In the genomic region with DNA sequence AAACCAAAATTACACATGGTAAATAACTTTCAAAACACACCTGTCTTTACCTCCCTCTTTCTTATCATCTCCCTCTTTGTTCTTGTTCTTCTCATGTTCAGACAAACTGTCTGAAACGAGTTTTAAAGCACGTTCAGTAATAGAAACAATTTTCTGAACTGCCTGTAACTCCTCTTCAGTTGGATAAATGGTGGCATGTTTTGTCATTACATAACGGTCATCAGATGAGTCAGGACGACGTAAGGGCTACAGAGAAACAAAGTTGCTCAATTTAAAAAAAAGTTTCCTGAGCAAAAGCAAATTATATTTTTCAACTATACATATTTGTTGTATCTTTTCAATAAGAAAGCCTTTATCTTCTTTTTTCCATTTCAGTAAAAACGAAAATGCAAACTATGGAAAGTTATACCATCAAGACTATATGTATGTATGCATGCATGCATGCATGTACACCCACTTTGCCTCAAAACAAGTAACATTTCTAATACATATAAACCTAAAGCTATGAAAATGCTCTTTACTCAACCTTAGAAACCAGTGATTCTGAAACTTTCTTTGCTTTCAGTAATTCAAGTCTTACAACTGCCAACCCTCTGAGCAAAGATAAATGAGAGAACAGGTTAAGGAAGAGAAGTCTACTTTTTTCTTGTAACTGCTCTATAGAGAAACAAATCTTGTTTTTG, we compare ENCODE assay signal across 10 cellular contexts. TPM values are rescaled to one million over a fixed set of nuclear protein-coding genes. Genes with fewer than 3 reads are reported as not detected.
A peak's percentile ranks its signal among the peaks of the same experiment; 100 is the strongest.
DNase-seq lines count a peak whose midpoint lies in the region; ATAC-seq and TF ChIP-seq lines count a peak whose summit lies in the region.
"Had no signal": no experiment of that assay in that cellular context is flagged by ENCODE, and none has a peak within 500 bp of the region (broad histone marks: within the 10 kb centered on the region; RNA-seq: fewer than 3 reads in every experiment).

No MANE protein-coding gene starts in this region.

- H3K4me3 Mint-ChIP-seq in GM23338, result no peak overlapping the region

- H3K4me1 ChIP-seq in IMR-90 (ENCODE audit: control insufficient read depth, insufficient read depth, low read length) (peaks cover 10% of the 10 kb centered on the region), adrenal gland (replicated peaks in 1 of 2) (peaks cover 10 to 26% of the 10 kb centered on the region in 2 donors), mesenchymal stem cell (ENCODE audit: control insufficient read depth, insufficient read depth, low read depth, low read length) (peaks cover 4% of the 10 kb centered on the region), HAP-1 (no peaks in the 10 kb centered on the region), GM23338 (ENCODE audit: insufficient read depth) (no peaks in the 10 kb centered on the region)

- H2BK20ac ChIP-seq in IMR-90 (ENCODE audit: low read depth, low read length), result no peak overlapping the region

- H3K9me2 ChIP-seq in GM23338 (ENCODE audit: insufficient read depth), result no peaks in the 10 kb centered on the region

- TF ChIP-seq CTCF in IMR-90 (conservative IDR thresholded peaks at IDR 0.05; ENCODE audit: low read depth, low read length), result no peak
- TF ChIP-seq CTCF in adrenal gland (IDR thresholded peaks at IDR 0.05), result no peak
- TF ChIP-seq CTCF in GM23338 (conservative IDR thresholded peaks at IDR 0.05; ENCODE audit: low read depth in 2 of 2), result no peak

- no peak overlapping the region for H2BK12ac ChIP-seq in mesenchymal stem cell (ENCODE audit: low read length in 2 of 2)

- POLR2A ChIA-PET in IMR-90 (lab: Charles Lee; ENCODE audit: unreplicated experiment), result no interaction called here

- no peak overlapping the region for H2AK9ac ChIP-seq in IMR-90 (replicated peaks; ENCODE audit: low read depth, low read length, poor library complexity)

- CTCF ChIA-PET in IMR-90 (lab: Yijun Ruan, JAX), result interaction anchor here (0.6 kb wide), 1 partner anchor 510 kb away, joined by 3 read pairs; no protein-coding TSS in a partner anchor

- ATAC-seq in IMR-90 (ENCODE audit: low read depth) (0 out of 2 replicates have a peak, but pooled peaks have one; percentile 38), GM23338 (no peak)

- no peaks in the 10 kb centered on the region for H3F3A ChIP-seq in GM23338 (replicated peaks; ENCODE audit: low read depth)

- no peak overlapping the region for H3K27ac Mint-ChIP-seq in GM23338

- peak overlapping the region; percentile 3; the same call in 1 of the 2 replicates for H3K23ac ChIP-seq in IMR-90 (ENCODE audit: low read depth, low read length)
- H3K23ac ChIP-seq in mesenchymal stem cell (ENCODE audit: low read length in 2 of 2), result no peak overlapping the region

- H3K79me1 ChIP-seq in IMR-90 (ENCODE audit: low read depth in 1 of 2, low read length in 2 of 2) (peaks cover 8 to 36% of the 10 kb centered on the region in 2 experiments; a peak in 3 of 4 replicates), mesenchymal stem cell (replicated peaks; ENCODE audit: low read length, poor library complexity, severe bottlenecking) (peaks cover 12% of the 10 kb centered on the region)

- peaks cover 57% of the 10 kb centered on the region for H3K36me3 Mint-ChIP-seq in GM23338 (ENCODE audit: low read depth)

- intact Hi-C loops in IMR-90 (cut with micrococcal nuclease) (loop anchor here (5.0 kb wide), 1 partner anchor 156 kb away; no protein-coding TSS in a partner anchor), adrenal gland (cut with DNase I) (no loop called here)

- BruUV-seq in IMR-90 (replicated peaks; lab: Mats Ljungman, UMichigan), result no TSS peak

- H3K36me3 ChIP-seq in IMR-90 (ENCODE audit: control insufficient read depth, insufficient read depth, low read length), result peaks cover 23% of the 10 kb centered on the region
- H3K36me3 ChIP-seq in adrenal gland (replicated peaks in 1 of 2), result peaks cover 0 to 40% of the 10 kb centered on the region in 2 donors
- peaks cover 10 to 87% of the 10 kb centered on the region in 2 experiments for H3K36me3 ChIP-seq in mesenchymal stem cell (ENCODE audit: control insufficient read depth in 1 of 2, insufficient read depth in 2 of 2, low read depth in 1 of 2, low read length in 2 of 2)
- H3K36me3 ChIP-seq in HAP-1 (replicated peaks), result peaks cover 80% of the 10 kb centered on the region
- peaks cover 52% of the 10 kb centered on the region for H3K36me3 ChIP-seq in GM23338 (ENCODE audit: insufficient read depth)

- H3K56ac ChIP-seq in IMR-90 (ENCODE audit: extremely low read depth, insufficient read depth, low read length), result no peak overlapping the region

- H2BK5ac ChIP-seq in IMR-90 (ENCODE audit: low read depth, low read length, poor library complexity, severe bottlenecking) (peak overlapping the region; percentile 64), mesenchymal stem cell (ENCODE audit: low read depth, low read length, poor library complexity, severe bottlenecking) (no peak overlapping the region)

- no peak overlapping the region for H3K27ac ChIP-seq in IMR-90 (ENCODE audit: insufficient read depth, low read length)
- peak overlapping the region; percentile 27 to 78 (median 59) for H3K27ac ChIP-seq in adrenal gland
- H3K27ac ChIP-seq in mesenchymal stem cell (ENCODE audit: low read length, poor library complexity, severe bottlenecking), result no peak overlapping the region
- no peak overlapping the region for H3K27ac ChIP-seq in GM23338 (ENCODE audit: low read depth)

- TF ChIP-seq RAD21 in IMR-90 (IDR thresholded peaks at IDR 0.05; ENCODE audit: low read length), result no peak

- no CpG with 5 or more reads among the region's 6 CpGs for WGBS in IMR-90 (ENCODE audit: extremely low coverage in 2 of 2, insufficient read length in 1 of 2), 2 experiments
- WGBS in adrenal gland, 4 donors, result 33 to 56% (median 43%) methylated on average over 6 of the region's 6 CpGs
- 94% methylated on average over 2 of the region's 6 CpGs for WGBS in mesenchymal stem cell

- no peak for TF ChIP-seq POLR2A in IMR-90 (IDR thresholded peaks at IDR 0.05; ENCODE audit: low read depth, low read length)
- TF ChIP-seq POLR2A in adrenal gland (IDR thresholded peaks at IDR 0.05), result peak in 1 of 2 donors; percentile 58

- H4K91ac ChIP-seq in IMR-90 (ENCODE audit: insufficient read depth, low read depth, low read length), result no peak overlapping the region
- H4K91ac ChIP-seq in mesenchymal stem cell (ENCODE audit: low read length), result no peak overlapping the region

- no peak overlapping the region for H3K9ac ChIP-seq in IMR-90 (ENCODE audit: low read depth, low read length)
- H3K9ac ChIP-seq in mesenchymal stem cell (ENCODE audit: low read length), result peak overlapping the region; percentile 57

- H2AK5ac ChIP-seq in IMR-90 (ENCODE audit: low read depth, low read length) (no peak overlapping the region), mesenchymal stem cell (ENCODE audit: low read length, severe bottlenecking) (no peak overlapping the region)

- H4K20me1 ChIP-seq in IMR-90 (ENCODE audit: insufficient read depth, low read length), result peaks cover 8% of the 10 kb centered on the region; the same call in 1 of the 2 replicates
- peaks cover 3% of the 10 kb centered on the region; the same call in 1 of the 2 replicates for H4K20me1 ChIP-seq in GM23338 (replicated peaks; ENCODE audit: insufficient read depth)

- H2BK120ac ChIP-seq in IMR-90 (ENCODE audit: low read depth, low read length), result no peak overlapping the region
- H2BK120ac ChIP-seq in mesenchymal stem cell (ENCODE audit: low read depth, low read length), result no peak overlapping the region

- H4K5ac ChIP-seq in IMR-90 (ENCODE audit: low read depth, low read length), result no peak overlapping the region

- H3K9me3 ChIP-seq in IMR-90 (ENCODE audit: control insufficient read depth, insufficient read depth, low read length) (no peaks in the 10 kb centered on the region), adrenal gland (replicated peaks in 1 of 3) (no peaks in the 10 kb centered on the region), mesenchymal stem cell (ENCODE audit: control insufficient read depth, low read length) (no peaks in the 10 kb centered on the region), HAP-1 (no peaks in the 10 kb centered on the region)

- no peak overlapping the region; a peak in 1 of 4 replicates for H4K8ac ChIP-seq in IMR-90 (ENCODE audit: low read depth in 2 of 2, low read length in 2 of 2)
- no peak overlapping the region for H4K8ac ChIP-seq in mesenchymal stem cell (ENCODE audit: low read length)

- H3K27me3 Mint-ChIP-seq in GM23338 (ENCODE audit: insufficient read depth, low read depth, poor library complexity), result peaks cover 1% of the 10 kb centered on the region

- no peaks in the 10 kb centered on the region for H3K9me3 Mint-ChIP-seq in GM23338

- no peak overlapping the region for H3K4me3 ChIP-seq in IMR-90 (ENCODE audit: insufficient read depth, low read depth, low read length)
- no peak overlapping the region for H3K4me3 ChIP-seq in adrenal gland
- peak overlapping the region in 1 of 2 experiments; percentile 27 for H3K4me3 ChIP-seq in mesenchymal stem cell (ENCODE audit: insufficient read depth in 1 of 2, low read depth in 1 of 2, low read length in 2 of 2)
- H3K4me3 ChIP-seq in HAP-1, result no peak overlapping the region
- H3K4me3 ChIP-seq in GM23338, result no peak overlapping the region

- DNase-seq in AG20443 (ENCODE audit: low spot score), result peak; percentile 27
- peak; percentile 79 for DNase-seq in IMR-90
- DNase-seq in adrenal gland, result peak in 2 of 7 donors; percentile 46 to 55
- DNase-seq in mesenchymal stem cell, result peak; percentile 61
- no peak for DNase-seq in NCI-H128 (lab: John Stamatoyannopoulos, UW; ENCODE audit: unreplicated experiment)
- DNase-seq in HAP-1 (ENCODE audit: low spot score in 2 of 2), result no peak
- no peak for DNase-seq in NCI-H2196 treated with DMSO at 0.1 percent for 48 hours (lab: John Stamatoyannopoulos, UW; ENCODE audit: unreplicated experiment)
- no peak for DNase-seq in GM23338 (ENCODE audit: low spot score)
- DNase-seq: NCI-H510A; stimulated activated CD4-positive, alpha-beta T cell treated with anti-CD3 and anti-CD28 coated beads, Interleukin-2, amount 100 ng/mL, for 24 hours had no signal

- no peaks in the 10 kb centered on the region; the same call in 1 of the 2 replicates for H3K79me2 ChIP-seq in GM23338 (replicated peaks; ENCODE audit: insufficient read depth)

- no peak overlapping the region; the same call in 1 of the 2 replicates for H3K18ac ChIP-seq in IMR-90 (ENCODE audit: low read depth, low read length)
- H3K18ac ChIP-seq in mesenchymal stem cell (ENCODE audit: low read depth in 1 of 2, low read length in 2 of 2), result no peak overlapping the region

- H3K14ac ChIP-seq in IMR-90 (replicated peaks; ENCODE audit: low read depth, low read length) (no peak overlapping the region), mesenchymal stem cell (ENCODE audit: low read length in 2 of 2) (no peak overlapping the region)

- no peak overlapping the region for H3K4ac ChIP-seq in IMR-90 (ENCODE audit: low read depth, low read length)
- no peak overlapping the region for H3K4ac ChIP-seq in mesenchymal stem cell (ENCODE audit: low read depth in 1 of 2, low read length in 2 of 2)

- in situ Hi-C loops in IMR-90 (cut with MboI; ENCODE audit: low sequenced_read_pairs) (no loop called here), HAP-1 (cut with MboI; ENCODE audit: low sequenced_read_pairs) (no loop called here)

- H3K4me2 ChIP-seq in IMR-90 (ENCODE audit: low read depth, low read length), result peak overlapping the region; percentile 18; the same call in 1 of the 2 replicates
- H3K4me2 ChIP-seq in mesenchymal stem cell (ENCODE audit: low read length, poor library complexity, severe bottlenecking), result no peak overlapping the region
- no peak overlapping the region for H3K4me2 ChIP-seq in GM23338

- peaks cover 12% of the 10 kb centered on the region for H3K9me1 ChIP-seq in IMR-90 (ENCODE audit: insufficient read depth, low read length)

- no peaks in the 10 kb centered on the region for H3K27me3 ChIP-seq in IMR-90 (ENCODE audit: control insufficient read depth, insufficient read depth, low read length)
- no peaks in the 10 kb centered on the region for H3K27me3 ChIP-seq in adrenal gland
- H3K27me3 ChIP-seq in mesenchymal stem cell (ENCODE audit: control insufficient read depth in 1 of 2, insufficient read depth in 1 of 2, low read length in 2 of 2), result no peaks in the 10 kb centered on the region
- no peaks in the 10 kb centered on the region for H3K27me3 ChIP-seq in HAP-1 (ENCODE audit: low read depth)
- no peaks in the 10 kb centered on the region for H3K27me3 ChIP-seq in GM23338 (ENCODE audit: insufficient read depth)

- H2AFZ ChIP-seq in IMR-90 (replicated peaks; ENCODE audit: low read length, poor library complexity) (no peak overlapping the region), mesenchymal stem cell (ENCODE audit: low read depth, low read length) (no peak overlapping the region), GM23338 (no peak overlapping the region)

- dilution Hi-C loops in IMR-90 (cut with HindIII; ENCODE audit: low sequenced_read_pairs, unreplicated experiment), result no loop called here

- no peak overlapping the region for H2BK15ac ChIP-seq in IMR-90 (ENCODE audit: low read depth, low read length)
- H2BK15ac ChIP-seq in mesenchymal stem cell (ENCODE audit: low read depth, poor library complexity, severe bottlenecking), result no peak overlapping the region

- H3K4me1 Mint-ChIP-seq in GM23338, result no peaks in the 10 kb centered on the region

RNA-seq across cellular contexts. Expression of gene ZFR, which starts 56.0 kb away (rescaled TPM):
- total RNA-seq in IMR-90 (2012; rRNA removed) (81.4 and 88.0 TPM in 2 replicates), adrenal gland (10 to 100 TPM; 58.5 to 99.7 (median 72.7) TPM)
- polyA plus RNA-seq in IMR-90 (2012; rRNA removed) (30.4 and 31.1 TPM in 2 replicates), adrenal gland (100 to 1,000 TPM in 1 of 3 donors, 10 to 100 TPM in 2; 29.4 to 154 (median 40.7) TPM), GM23338 (2016; fragmentation: Nextera tagmentation; extraction: Ambion mirVana) (79.2 and 92.4 TPM in 2 replicates)
- polyA plus RNA-seq in IMR-90 (2012; cell fraction: cytosol; rRNA removed), result 10.0 and 28.3 TPM in 2 replicates
- 29.8 and 43.0 TPM in 2 replicates for polyA plus RNA-seq in IMR-90 (2012; cell fraction: nucleus; rRNA removed; ENCODE audit: low replicate concordance)
- 46.5 TPM for polyA plus RNA-seq in mesenchymal stem cell (2013, experiment 1 of 2)
- 47.9 TPM for polyA plus RNA-seq in mesenchymal stem cell (2013, experiment 2 of 2)
- 103 and 107 TPM in 2 replicates for total RNA-seq in GM23338 (2014; rRNA removed; shearing (Covaris generic))

Comparison
In these comparisons a context has a peak if more than half of its experiments do, and no peak if none do; other contexts are left out.
1. DNase-seq: peak in AG20443 (single experiment), IMR-90 (single experiment) and mesenchymal stem cell (single experiment); none in NCI-H128 (single experiment), HAP-1 (0 of 2), NCI-H2196 treated with DMSO at 0.1 percent for 48 hours (single experiment) and GM23338 (single experiment).
2. H3K27ac ChIP-seq: peak in adrenal gland (5 of 5); none in IMR-90 (single experiment), mesenchymal stem cell (single experiment) and GM23338 (single experiment).